Comparison of ENCODE assay signal across 10 cellular contexts in the genomic region with DNA sequence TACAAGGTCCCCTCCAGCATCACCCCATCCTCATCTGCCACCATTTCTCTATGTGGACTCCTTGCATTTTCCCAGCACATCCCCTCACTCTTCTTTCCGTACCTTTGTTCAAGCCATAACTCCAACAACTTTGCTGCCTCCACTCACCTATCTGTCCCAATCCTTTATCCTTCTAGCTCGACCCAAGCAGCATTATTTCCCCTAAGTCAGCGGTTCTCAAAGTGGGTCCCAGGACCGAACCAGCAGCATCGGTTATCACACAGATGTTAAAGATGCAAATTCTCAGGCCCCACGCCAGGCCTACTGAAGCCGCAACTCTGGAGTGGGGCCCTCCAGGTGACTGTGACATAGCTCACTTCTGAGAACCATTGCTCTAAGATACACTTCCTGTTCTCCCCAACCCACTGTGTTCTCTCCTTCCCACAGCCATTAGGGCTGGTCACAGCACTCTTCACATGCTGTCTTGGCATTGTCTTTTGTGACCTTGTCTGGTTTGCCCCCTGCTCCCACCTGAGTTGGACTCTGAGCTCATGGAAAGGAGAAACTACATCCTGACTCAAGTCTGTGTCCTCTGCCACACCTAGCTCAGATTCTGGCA. TPM values are rescaled to one million over a fixed set of nuclear protein-coding genes. Genes with fewer than 3 reads are reported as not detected.
DNase-seq lines count a peak whose midpoint lies in the region; ATAC-seq lines count a peak whose summit lies in the region.
"Had no signal": no experiment of that assay in that cellular context is flagged by ENCODE, and none has a peak within 500 bp of the region (broad histone marks: within the 10 kb centered on the region; RNA-seq: fewer than 3 reads in every experiment).

No MANE protein-coding gene starts in this region.

- H3K27me3 ChIP-seq in CD4-positive, CD25-positive, alpha-beta regulatory T cell (ENCODE audit: control insufficient read depth, insufficient read depth, low read length): no peaks in the 10 kb centered on the region
- no peaks in the 10 kb centered on the region for H3K27me3 ChIP-seq in mesenchymal stem cell (ENCODE audit: control insufficient read depth in 1 of 2, insufficient read depth in 1 of 2, low read length in 2 of 2)

- peak overlapping the region; percentile 7 to 35 for H2BK12ac ChIP-seq in mesenchymal stem cell (ENCODE audit: low read length in 2 of 2)

- peaks cover 11 to 30% (median 23%) of the 10 kb centered on the region in 4 donors for H3K4me1 Mint-ChIP-seq in CD4-positive, CD25-positive, alpha-beta regulatory T cell
- peaks cover 13 to 23% (median 22%) of the 10 kb centered on the region in 3 donors for H3K4me1 Mint-ChIP-seq in T-cell

- peak overlapping the region; percentile 66 to 89 (median 79) for H3K27ac Mint-ChIP-seq in CD4-positive, CD25-positive, alpha-beta regulatory T cell
- peak overlapping the region; percentile 59 to 79 for H3K27ac Mint-ChIP-seq in T-cell

- ATAC-seq in CD4-positive, CD25-positive, alpha-beta regulatory T cell (ENCODE audit: low read depth in 2 of 2): peak; percentile 82
- ATAC-seq in GM19324 (IDR thresholded peaks at IDR 0.05; ENCODE audit: low FRiP score, unreplicated experiment) (peak; percentile 67), T-cell (replicated peaks in 1 of 4) (peak in 3 of 4 experiments; percentile 34 to 57 (median 39)), HG03521 (IDR thresholded peaks at IDR 0.05; ENCODE audit: unreplicated experiment) (no peak), GM18870 (IDR thresholded peaks at IDR 0.05; ENCODE audit: unreplicated experiment) (no peak)

- no peak overlapping the region for H3K14ac ChIP-seq in mesenchymal stem cell (ENCODE audit: low read length in 2 of 2)

- H2BK5ac ChIP-seq in mesenchymal stem cell (ENCODE audit: low read depth, low read length, poor library complexity, severe bottlenecking): no peak overlapping the region

- peaks cover 5% of the 10 kb centered on the region for H3K4me1 ChIP-seq in CD4-positive, CD25-positive, alpha-beta regulatory T cell (ENCODE audit: control insufficient read depth, insufficient read depth, low read length, poor library complexity, severe bottlenecking)
- peaks cover 3% of the 10 kb centered on the region for H3K4me1 ChIP-seq in mesenchymal stem cell (ENCODE audit: control insufficient read depth, insufficient read depth, low read depth, low read length)

- no peaks in the 10 kb centered on the region for H3K27me3 Mint-ChIP-seq in CD4-positive, CD25-positive, alpha-beta regulatory T cell
- no peaks in the 10 kb centered on the region for H3K27me3 Mint-ChIP-seq in T-cell

- H4K8ac ChIP-seq in mesenchymal stem cell (ENCODE audit: low read length): no peak overlapping the region

- H2BK15ac ChIP-seq in mesenchymal stem cell (ENCODE audit: low read depth, poor library complexity, severe bottlenecking): no peak overlapping the region

- no peak overlapping the region for H2AFZ ChIP-seq in mesenchymal stem cell (ENCODE audit: low read depth, low read length)

- H3K4me2 ChIP-seq in mesenchymal stem cell (ENCODE audit: low read length, poor library complexity, severe bottlenecking): no peak overlapping the region

- no peak overlapping the region for H3K4ac ChIP-seq in mesenchymal stem cell (ENCODE audit: low read depth in 1 of 2, low read length in 2 of 2)

- H3K36me3 ChIP-seq in CD4-positive, CD25-positive, alpha-beta regulatory T cell (ENCODE audit: control insufficient read depth, insufficient read depth, low read length): peaks cover 24% of the 10 kb centered on the region
- peaks cover 26 to 57% of the 10 kb centered on the region in 2 experiments for H3K36me3 ChIP-seq in mesenchymal stem cell (ENCODE audit: control insufficient read depth in 1 of 2, insufficient read depth in 2 of 2, low read depth in 1 of 2, low read length in 2 of 2)

- H3K4me3 ChIP-seq in CD4-positive, CD25-positive, alpha-beta regulatory T cell (ENCODE audit: low read depth, low read length): no peak overlapping the region
- no peak overlapping the region for H3K4me3 ChIP-seq in mesenchymal stem cell (ENCODE audit: insufficient read depth in 1 of 2, low read depth in 1 of 2, low read length in 2 of 2)

- H3K18ac ChIP-seq in mesenchymal stem cell (ENCODE audit: low read depth in 1 of 2, low read length in 2 of 2): peak overlapping the region; percentile 29 to 31

- POLR2A ChIA-PET in T-cell (lab: Charles Lee): interaction anchor here in 1 of 2 donors (0.6 kb wide), 1 partner anchor 914 kb away, joined by 4 read pairs; no protein-coding TSS in a partner anchor

- H3K27ac ChIP-seq in CD4-positive, CD25-positive, alpha-beta regulatory T cell (ENCODE audit: insufficient read depth, low read length, poor library complexity, severe bottlenecking): no peak overlapping the region
- no peak overlapping the region for H3K27ac ChIP-seq in mesenchymal stem cell (ENCODE audit: low read length, poor library complexity, severe bottlenecking)

- peaks cover 0 to 1% (median 0%) of the 10 kb centered on the region in 7 donors for H3K9me3 Mint-ChIP-seq in CD4-positive, CD25-positive, alpha-beta regulatory T cell
- H3K9me3 Mint-ChIP-seq in T-cell: no peaks in the 10 kb centered on the region

- no peaks in the 10 kb centered on the region for H3K79me1 ChIP-seq in mesenchymal stem cell (replicated peaks; ENCODE audit: low read length, poor library complexity, severe bottlenecking)

- H2AK5ac ChIP-seq in mesenchymal stem cell (ENCODE audit: low read length, severe bottlenecking): no peak overlapping the region

- H3K4me3 Mint-ChIP-seq in CD4-positive, CD25-positive, alpha-beta regulatory T cell: peak overlapping the region in 3 of 4 donors; percentile 18 to 53 (median 39)
- H3K4me3 Mint-ChIP-seq in T-cell: no peak overlapping the region

- H3K9ac ChIP-seq in mesenchymal stem cell (ENCODE audit: low read length): peak overlapping the region; percentile 70

- DNase-seq in CD4-positive, CD25-positive, alpha-beta regulatory T cell: peak in 1 of 3 donors; percentile 61
- DNase-seq in T-cell: no peak
- DNase-seq in mesenchymal stem cell: no peak
- DNase-seq in activated CD4-positive, CD25-positive, alpha-beta regulatory T cell (lab: John Stamatoyannopoulos, UW): no peak
- no peak for DNase-seq in T1000 (lab: John Stamatoyannopoulos, UW)
- DNase-seq: NCI-H2029 treated with DMSO at 0.1 percent for 48 hours; stimulated activated CD4-positive, alpha-beta T cell treated with anti-CD3 and anti-CD28 coated beads, Interleukin-2, amount 100 ng/mL, for 48 hours had no signal

- no peaks in the 10 kb centered on the region for H3K9me3 ChIP-seq in CD4-positive, CD25-positive, alpha-beta regulatory T cell (ENCODE audit: control insufficient read depth in 2 of 2, low read length in 2 of 2)
- no peaks in the 10 kb centered on the region for H3K9me3 ChIP-seq in mesenchymal stem cell (ENCODE audit: control insufficient read depth, low read length)

- H2BK120ac ChIP-seq in mesenchymal stem cell (ENCODE audit: low read depth, low read length): no peak overlapping the region

- CTCF ChIA-PET in T-cell (lab: Charles Lee): interaction anchor here in 1 of 2 donors (0.6 to 1.2 kb wide), 2 partner anchors 106 to 180 kb away, joined by 3 read pairs; no protein-coding TSS in a partner anchor

- H3K36me3 Mint-ChIP-seq in CD4-positive, CD25-positive, alpha-beta regulatory T cell: peaks cover 41% of the 10 kb centered on the region
- peaks cover 52% of the 10 kb centered on the region for H3K36me3 Mint-ChIP-seq in T-cell

- no peak overlapping the region for H3K23ac ChIP-seq in mesenchymal stem cell (ENCODE audit: low read length in 2 of 2)

- WGBS in mesenchymal stem cell: 96% methylated on average over 7 of the region's 7 CpGs

- no peak overlapping the region for H4K91ac ChIP-seq in mesenchymal stem cell (ENCODE audit: low read length)

RNA-seq across cellular contexts. Expression of gene AAGAB, which starts 56.2 kb away (rescaled TPM):
- 28.1 TPM for total RNA-seq in CD4-positive, CD25-positive, alpha-beta regulatory T cell
- polyA plus RNA-seq in CD4-positive, CD25-positive, alpha-beta regulatory T cell: 10 to 100 TPM; 50.5 to 67.5 (median 55.2) TPM
- 10 to 100 TPM; 21.9 to 28.4 (median 23.6) TPM for total RNA-seq in T-cell
- polyA plus RNA-seq in mesenchymal stem cell (2013, experiment 1 of 2): 24.1 TPM
- 25.7 TPM for polyA plus RNA-seq in mesenchymal stem cell (2013, experiment 2 of 2)

RNA-seq across cellular contexts. Expression of gene IQCH, which starts 56.3 kb away (rescaled TPM):
- total RNA-seq in CD4-positive, CD25-positive, alpha-beta regulatory T cell: not detected
- under 1 TPM in 3 of 4 donors, not detected in 1; 0.32 to 0.54 (median 0.38) TPM for polyA plus RNA-seq in CD4-positive, CD25-positive, alpha-beta regulatory T cell
- 1 to 10 TPM in 4 of 5 donors, under 1 TPM in 1; 0.43 to 2.6 (median 1.3) TPM for total RNA-seq in T-cell
- polyA plus RNA-seq in mesenchymal stem cell (2013, experiment 1 of 2): 0.76 TPM
- polyA plus RNA-seq in mesenchymal stem cell (2013, experiment 2 of 2): 0.84 TPM

Comparison
In these comparisons a context has a peak if more than half of its experiments do, and no peak if none do; other contexts are left out.
1. ATAC-seq: peak in CD4-positive, CD25-positive, alpha-beta regulatory T cell (2 of 2), GM19324 (single experiment) and T-cell (3 of 4); none in HG03521 (single experiment) and GM18870 (single experiment).
2. H3K4me3 Mint-ChIP-seq: peak in CD4-positive, CD25-positive, alpha-beta regulatory T cell (3 of 4); none in T-cell (0 of 3).